15 cellular contexts compared by ENCODE assay signal in genomic region chr20:37673429-37673828, GRCh38.
"Had no signal": no experiment of that assay in that cellular context is flagged by ENCODE, and none has a peak within 500 bp of the region (broad histone marks: within the 10 kb centered on the region; RNA-seq: fewer than 3 reads in every experiment).

No MANE protein-coding gene starts in this region.

- H3K4me1 ChIP-seq: lower lobe of right lung, pancreas had no signal

- H3K36me3 ChIP-seq: gastroesophageal sphincter, lower lobe of right lung, neural progenitor cell, pancreas, sigmoid colon had no signal

- H3K9me3 ChIP-seq: gastroesophageal sphincter, lower lobe of right lung, pancreas, sigmoid colon had no signal

- FAIRE-seq: pancreas had no signal

- H3K9ac ChIP-seq: neural progenitor cell had no signal

- H3K27ac ChIP-seq: gastroesophageal sphincter, lower lobe of right lung, neural progenitor cell, pancreas, sigmoid colon, VCaP had no signal

- ATAC-seq: activated CD8-positive, alpha-beta memory T cell treated with anti-CD3 and anti-CD28 coated beads, Interleukin-2, amount 10 ng/mL, durations not matched to agents 7 days and 5 days; gastroesophageal sphincter; left cardiac atrium; lower lobe of right lung; pancreas; stimulated activated naive CD8-positive, alpha-beta T cell treated with anti-CD3 and anti-CD28 coated beads, Interleukin-15, amount 100 ng/mL, for 72 hours had no signal

- H2AFZ ChIP-seq: neural progenitor cell had no signal

- H3K4me3 ChIP-seq: gastroesophageal sphincter, lower lobe of right lung, neural progenitor cell, pancreas, sigmoid colon had no signal

- H3K27me3 ChIP-seq: neural progenitor cell, pancreas had no signal

- H3K4me2 ChIP-seq: neural progenitor cell had no signal

- DNase-seq: activated CD4-positive, alpha-beta T cell treated with anti-CD3 and anti-CD28 coated beads, Interleukin-2, amount 50 U/mL, for 48 hours; activated CD8-positive, alpha-beta memory T cell treated with anti-CD3 and anti-CD28 coated beads, Interleukin-2, amount 10 ng/mL, durations not matched to agents 7 days and 5 days; activated naive CD4-positive, alpha-beta T cell treated with anti-CD3 and anti-CD28 coated beads, Interleukin-2, amount 50 U/mL, for 16 hours; activated T-cell treated with anti-CD3 and anti-CD28 coated beads, Interleukin-2, amount 50 U/mL, for 24 hours; erythroblast; left cardiac atrium; lower lobe of right lung; midbrain; pancreas; sigmoid colon; stimulated activated CD4-positive, alpha-beta T cell treated with anti-CD3 and anti-CD28 coated beads, Interleukin-1b, Interleukin-23, amount 100 ng/mL, for 48 hours; stimulated activated naive CD8-positive, alpha-beta T cell treated with anti-CD3 and anti-CD28 coated beads, Interleukin-15, amount 100 ng/mL, for 72 hours had no signal
